1 cellular context compared by ENCODE assay signal in the genomic region with DNA sequence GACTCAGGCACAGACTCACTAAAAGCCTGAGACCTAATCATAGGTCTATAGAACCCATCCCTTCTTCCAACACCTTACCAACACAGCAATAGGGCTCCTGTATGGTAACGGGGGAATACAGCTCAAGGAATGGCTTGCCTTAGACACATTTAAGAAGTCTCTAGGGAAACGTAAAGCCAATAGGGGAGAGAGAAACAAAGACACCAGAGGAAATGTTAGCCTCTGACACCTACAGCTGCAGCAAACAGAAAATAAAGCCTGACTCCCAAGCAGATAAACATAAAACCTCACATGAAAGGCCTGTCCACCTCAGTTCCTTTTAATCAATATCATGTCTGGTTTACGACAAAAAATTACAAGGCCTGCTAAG.
TF ChIP-seq lines count a peak whose summit lies in the region.

No MANE protein-coding gene starts in this region.

TF ChIP-seq in K562, 482 proteins besides CTCF, POLR2A, EP300 and RAD21:
- TF ChIP-seq YY1 (IDR thresholded peaks at IDR 0.05; ENCODE audit: borderline replicate concordance in 1 of 3, control insufficient read depth in 1 of 3, extremely low read depth in 1 of 3, insufficient read depth in 3 of 3, insufficient read length in 1 of 3, insufficient replicate concordance in 2 of 3, low read depth in 1 of 3, low read length in 2 of 3): no peak
- no peak for TF ChIP-seq ZNF354B (CRISPR knock-in tag; IDR thresholded peaks at IDR 0.05)
- TF ChIP-seq RREB1 (CRISPR knock-in tag; IDR thresholded peaks at IDR 0.05): no peak
- TF ChIP-seq CBFA2T2 (conservative IDR thresholded peaks at IDR 0.05): no peak
- TF ChIP-seq CSDE1 (IDR thresholded peaks at IDR 0.05): no peak
- no peak for TF ChIP-seq SETDB1 (IDR thresholded peaks at IDR 0.05; ENCODE audit: low read length)
- TF ChIP-seq, protein P1, sequence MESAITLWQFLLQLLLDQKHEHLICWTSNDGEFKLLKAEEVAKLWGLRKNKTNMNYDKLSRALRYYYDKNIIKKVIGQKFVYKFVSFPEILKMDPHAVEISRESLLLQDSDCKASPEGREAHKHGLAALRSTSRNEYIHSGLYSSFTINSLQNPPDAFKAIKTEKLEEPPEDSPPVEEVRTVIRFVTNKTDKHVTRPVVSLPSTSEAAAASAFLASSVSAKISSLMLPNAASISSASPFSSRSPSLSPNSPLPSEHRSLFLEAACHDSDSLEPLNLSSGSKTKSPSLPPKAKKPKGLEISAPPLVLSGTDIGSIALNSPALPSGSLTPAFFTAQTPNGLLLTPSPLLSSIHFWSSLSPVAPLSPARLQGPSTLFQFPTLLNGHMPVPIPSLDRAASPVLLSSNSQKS (CRISPR knock-in tag; IDR thresholded peaks at IDR 0.05): no peak
- TF ChIP-seq FOXP1 (CRISPR knock-in tag; IDR thresholded peaks at IDR 0.05): no peak
- TF ChIP-seq RB1 (IDR thresholded peaks at IDR 0.05; ENCODE audit: low read depth): no peak
- TF ChIP-seq ERF (CRISPR knock-in tag; IDR thresholded peaks at IDR 0.05): no peak
- no peak for TF ChIP-seq MCM7 (IDR thresholded peaks at IDR 0.05)
- TF ChIP-seq, protein P2, sequence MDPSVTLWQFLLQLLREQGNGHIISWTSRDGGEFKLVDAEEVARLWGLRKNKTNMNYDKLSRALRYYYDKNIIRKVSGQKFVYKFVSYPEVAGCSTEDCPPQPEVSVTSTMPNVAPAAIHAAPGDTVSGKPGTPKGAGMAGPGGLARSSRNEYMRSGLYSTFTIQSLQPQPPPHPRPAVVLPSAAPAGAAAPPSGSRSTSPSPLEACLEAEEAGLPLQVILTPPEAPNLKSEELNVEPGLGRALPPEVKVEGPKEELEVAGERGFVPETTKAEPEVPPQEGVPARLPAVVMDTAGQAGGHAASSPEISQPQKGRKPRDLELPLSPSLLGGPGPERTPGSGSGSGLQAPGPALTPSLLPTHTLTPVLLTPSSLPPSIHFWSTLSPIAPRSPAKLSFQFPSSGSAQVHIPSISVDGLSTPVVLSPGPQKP (CRISPR knock-in tag; IDR thresholded peaks at IDR 0.05): no peak
- no peak for TF ChIP-seq SP1 (CRISPR knock-in tag; IDR thresholded peaks at IDR 0.05)
- TF ChIP-seq ETV1 (tag; conservative IDR thresholded peaks at IDR 0.05; ENCODE audit: low read depth): no peak
- no peak for TF ChIP-seq SMARCE1 (IDR thresholded peaks at IDR 0.05)
- no peak for TF ChIP-seq TCFL5 (CRISPR knock-in tag; conservative IDR thresholded peaks at IDR 0.05)
- TF ChIP-seq RAD51 (IDR thresholded peaks at IDR 0.05; ENCODE audit: borderline replicate concordance, low read depth): no peak
- no peak for TF ChIP-seq HIVEP1 (CRISPR knock-in tag; IDR thresholded peaks at IDR 0.05)
- TF ChIP-seq HMG20B (CRISPR knock-in tag; IDR thresholded peaks at IDR 0.05): no peak
TF ChIP-seq in K562: peak in this region for 0.
